ENCODE assay signal across 2 cellular contexts in genomic region chr17:5069724-5070123, GRCh38.
TF ChIP-seq lines count a peak whose summit lies in the region.

No MANE protein-coding gene starts in this region.

TF ChIP-seq in HepG2, 621 proteins besides CTCF, POLR2A, EP300 and RAD21 (continues in another document):
- TF ChIP-seq ARHGAP35 (CRISPR knock-in tag; IDR thresholded peaks at IDR 0.05; ENCODE audit: borderline replicate concordance) (no peak), MED13 (CRISPR knock-in tag; IDR thresholded peaks at IDR 0.05) (no peak), ZNF644 (CRISPR knock-in tag; IDR thresholded peaks at IDR 0.05; ENCODE audit: low read depth) (peak; percentile 60; the same call in 1 of the 2 replicates), NR3C1 (CRISPR knock-in tag; IDR thresholded peaks at IDR 0.05) (no peak), ARID5B (CRISPR knock-in tag; IDR thresholded peaks at IDR 0.05) (peak; percentile 54; the same call in 1 of the 2 replicates), GATAD2A (CRISPR knock-in tag; IDR thresholded peaks at IDR 0.05) (peak; percentile 18; the same call in 1 of the 2 replicates), JUN (CRISPR knock-in tag; IDR thresholded peaks at IDR 0.05) (0 out of 2 replicates have a peak, but pooled peaks have one; percentile 42), TEAD3 (CRISPR knock-in tag; optimal IDR thresholded peaks at IDR 0.05; ENCODE audit: borderline replicate concordance) (peak; percentile 42), TRIM24 (CRISPR knock-in tag; IDR thresholded peaks at IDR 0.05) (no peak), PAXIP1 (CRISPR knock-in tag; conservative IDR thresholded peaks at IDR 0.05) (0 out of 2 replicates have a peak, but pooled peaks have one; percentile 18), ATF7 (IDR thresholded peaks at IDR 0.05) (0 out of 2 replicates have a peak, but pooled peaks have one; percentile 5), ATF7 (CRISPR knock-in tag; IDR thresholded peaks at IDR 0.05) (no peak), MED8 (CRISPR knock-in tag; IDR thresholded peaks at IDR 0.05; ENCODE audit: insufficient replicate concordance) (no peak), ARID3A (IDR thresholded peaks at IDR 0.05; ENCODE audit: low read depth, low read length) (0 out of 2 replicates have a peak, but pooled peaks have one; percentile 34), RFX1 (IDR thresholded peaks at IDR 0.05) (0 out of 2 replicates have a peak, but pooled peaks have one; percentile 5), FOSL2 (CRISPR knock-in tag; IDR thresholded peaks at IDR 0.05) (peak; percentile 81), NR2F6 (IDR thresholded peaks at IDR 0.05) (no peak), NR2F6 (CRISPR knock-in tag; IDR thresholded peaks at IDR 0.05) (0 out of 2 replicates have a peak, but pooled peaks have one; percentile 16), SOX6 (IDR thresholded peaks at IDR 0.05) (no peak), SOX6 (CRISPR knock-in tag; IDR thresholded peaks at IDR 0.05) (peak; percentile 47)

TF ChIP-seq in WTC11, 78 proteins besides CTCF, POLR2A, EP300 and RAD21:
- TF ChIP-seq STAT6 (CRISPR knock-in tag; conservative IDR thresholded peaks at IDR 0.05; ENCODE audit: low read depth) (no peak), GABPB1 (CRISPR knock-in tag; IDR thresholded peaks at IDR 0.05) (peak; percentile 38; the same call in 1 of the 2 replicates)
